In genomic region chr7:2638224-2638991, GRCh38 we compare ENCODE assay signal across 11 cellular contexts. TPM values are rescaled to one million over a fixed set of nuclear protein-coding genes. Genes with fewer than 3 reads are reported as not detected.
A peak's percentile ranks its signal among the peaks of the same experiment; 100 is the strongest.
DNase-seq lines count a peak whose midpoint lies in the region; ATAC-seq and TF ChIP-seq lines count a peak whose summit lies in the region.
"Had no signal": no experiment of that assay in that cellular context is flagged by ENCODE, and none has a peak within 500 bp of the region (broad histone marks: within the 10 kb centered on the region; RNA-seq: fewer than 3 reads in every experiment).

No MANE protein-coding gene starts in this region.

- H3K27ac ChIP-seq in right atrium auricular region, result peak overlapping the region; percentile 77 to 89
- peak overlapping the region; percentile 78 for H3K27ac ChIP-seq in smooth muscle cell (ENCODE audit: low read depth)

- no peak overlapping the region for H2AFZ ChIP-seq in smooth muscle cell (ENCODE audit: low read depth)

- peaks cover 4% of the 10 kb centered on the region for H3F3A ChIP-seq in smooth muscle cell (ENCODE audit: low read depth)

- no peak for TF ChIP-seq CTCF in astrocyte of the cerebellum (IDR thresholded peaks at IDR 0.05; ENCODE audit: low read depth, low read length, missing control alignments)
- no peak for TF ChIP-seq CTCF in right atrium auricular region (IDR thresholded peaks at IDR 0.05)
- TF ChIP-seq CTCF in smooth muscle cell (IDR thresholded peaks at IDR 0.05; ENCODE audit: borderline replicate concordance, insufficient read depth, poor library complexity, severe bottlenecking), result no peak

- peaks cover 0 to 91% of the 10 kb centered on the region in 2 donors for H3K4me1 ChIP-seq in right atrium auricular region
- H3K4me1 ChIP-seq in smooth muscle cell (ENCODE audit: low read depth), result peaks cover 23% of the 10 kb centered on the region

- H3K9me3 ChIP-seq in right atrium auricular region, result no peaks in the 10 kb centered on the region
- no peaks in the 10 kb centered on the region for H3K9me3 ChIP-seq in smooth muscle cell (replicated peaks; ENCODE audit: low read depth)

- H3K79me2 ChIP-seq in smooth muscle cell (ENCODE audit: low read depth), result peaks cover 91% of the 10 kb centered on the region

- H3K27me3 ChIP-seq in right atrium auricular region, result no peaks in the 10 kb centered on the region
- H3K27me3 ChIP-seq in smooth muscle cell (ENCODE audit: low read depth), result no peaks in the 10 kb centered on the region

- peak; percentile 88 for DNase-seq in EH (ENCODE audit: low read depth)
- peak; percentile 66 for DNase-seq in astrocyte of the cerebellum (ENCODE audit: low read depth)
- no peak for DNase-seq in right atrium auricular region (ENCODE audit: low spot score)
- no peak for DNase-seq in smooth muscle cell (lab: John Stamatoyannopoulos, UW; ENCODE audit: unreplicated experiment)
- no peak for DNase-seq in NCI-H345 (lab: John Stamatoyannopoulos, UW)
- DNase-seq in NCI-H82 treated with DMSO at 0.1 percent for 48 hours (lab: John Stamatoyannopoulos, UW; ENCODE audit: unreplicated experiment), result no peak
- DNase-seq: effector memory CD4-positive, alpha-beta T cell; naive thymus-derived CD8-positive, alpha-beta T cell had no signal

- peak overlapping the region; percentile 71 for H3K4me2 ChIP-seq in smooth muscle cell

- ATAC-seq in activated CD4-positive, CD25-positive, alpha-beta regulatory T cell treated with anti-CD3 and anti-CD28 coated beads, Interleukin-2, amount 50 U/mL, for 24 hours, result no peak
- ATAC-seq in HG03521 (IDR thresholded peaks at IDR 0.05; ENCODE audit: unreplicated experiment), result no peak
- ATAC-seq: naive thymus-derived CD8-positive, alpha-beta T cell had no signal

- peak overlapping the region; percentile 48 for H3K9ac ChIP-seq in smooth muscle cell (ENCODE audit: low read depth)

- WGBS in smooth muscle cell (ENCODE audit: low lambda C conversion rate), result 34% methylated on average over 33 of the region's 34 CpGs

- H3K36me3 ChIP-seq in right atrium auricular region (no peaks in the 10 kb centered on the region), smooth muscle cell (ENCODE audit: low read depth) (no peaks in the 10 kb centered on the region)

- H4K20me1 ChIP-seq in smooth muscle cell (ENCODE audit: low read depth), result peaks cover 99% of the 10 kb centered on the region

- in situ Hi-C loops in astrocyte of the cerebellum (cut with HindIII; ENCODE audit: low sequenced_read_pairs), result no loop called here

- H3K4me3 ChIP-seq in astrocyte of the cerebellum (ENCODE audit: low read depth, low read length) (no peak overlapping the region), right atrium auricular region (peak overlapping the region in 1 of 2 donors; percentile 1), smooth muscle cell (no peak overlapping the region)

RNA-seq across cellular contexts. Expression of gene TTYH3, which starts 6.6 kb away (rescaled TPM):
- total RNA-seq in right atrium auricular region (10 to 100 TPM in 1 of 2 donors, 1 to 10 TPM in 1; 7.0 to 11.1 TPM), smooth muscle cell (42.9 and 51.5 TPM in 2 replicates)
- polyA plus RNA-seq in smooth muscle cell, result 153 and 179 TPM in 2 replicates

RNA-seq across cellular contexts. Expression of gene AMZ1, which starts 49.6 kb away (rescaled TPM):
- total RNA-seq in right atrium auricular region, result under 1 TPM in 1 of 2 donors, not detected in 1; 0.07 TPM
- total RNA-seq in smooth muscle cell, result 1.1 and 1.4 TPM in 2 replicates
- 0.63 and 2.4 TPM in 2 replicates for polyA plus RNA-seq in smooth muscle cell
- total RNA-seq: HT1080 had no signal
- polyA plus RNA-seq: naive thymus-derived CD8-positive, alpha-beta T cell had no signal

Comparison
In these comparisons a context has a peak if more than half of its experiments do, and no peak if none do; other contexts are left out.
1. DNase-seq: peak in EH (single experiment) and astrocyte of the cerebellum (single experiment); none in right atrium auricular region (single experiment), smooth muscle cell (single experiment), NCI-H345 (single experiment) and NCI-H82 treated with DMSO at 0.1 percent for 48 hours (single experiment).